8 cellular contexts compared by ENCODE assay signal in the genomic region with DNA sequence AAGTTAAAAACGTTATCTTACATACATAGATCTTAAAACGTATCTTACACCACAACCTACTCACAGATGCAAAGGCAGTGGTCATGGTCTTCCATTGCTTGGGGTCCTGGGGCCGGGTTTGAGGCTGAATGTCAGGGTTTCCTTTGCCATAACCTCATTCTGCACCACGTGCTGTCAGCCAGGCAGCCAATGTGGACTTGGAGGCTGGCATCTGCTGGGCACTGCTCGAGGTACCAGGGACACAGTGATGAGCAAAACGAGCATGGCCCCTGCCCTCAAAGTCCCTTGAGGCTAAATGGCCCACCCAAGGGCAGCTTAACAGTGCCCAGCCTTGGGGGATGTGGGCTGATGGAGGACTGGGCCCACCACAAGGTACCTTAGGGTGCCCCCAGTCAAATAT. TPM values are rescaled to one million over a fixed set of nuclear protein-coding genes. Genes with fewer than 3 reads are reported as not detected.
DNase-seq lines count a peak whose midpoint lies in the region; ATAC-seq and TF ChIP-seq lines count a peak whose summit lies in the region.

No MANE protein-coding gene starts in this region.

- no peaks in the 10 kb centered on the region for H3K36me3 Mint-ChIP-seq in activated T-cell treated with anti-CD3 and anti-CD28 coated beads, Interleukin-2, amount 50 U/mL, for 72 hours (ENCODE audit: insufficient read depth in 2 of 2)
- no peaks in the 10 kb centered on the region for H3K36me3 Mint-ChIP-seq in activated naive CD8-positive, alpha-beta T cell treated with anti-CD3 and anti-CD28 coated beads, Interleukin-2, amount 50 U/mL, for 24 hours (ENCODE audit: low read depth)
- H3K36me3 Mint-ChIP-seq in memory B cell: no peaks in the 10 kb centered on the region

- intact Hi-C loops in transverse colon (cut with DNase I; ENCODE audit: low total_unique reads): loop anchor here (2.0 to 10.0 kb wide), 2 partner anchors 45 to 117 kb away; partner anchors contain the start of gene GNA13

- H3K4me3 ChIP-seq in transverse colon: peak overlapping the region in 2 of 4 donors; percentile 43 to 60

- peaks cover 6% of the 10 kb centered on the region for H3K27me3 Mint-ChIP-seq in activated T-cell treated with anti-CD3 and anti-CD28 coated beads, Interleukin-2, amount 50 U/mL, for 72 hours (ENCODE audit: low read depth)
- peaks cover 3% of the 10 kb centered on the region for H3K27me3 Mint-ChIP-seq in activated naive CD8-positive, alpha-beta T cell treated with anti-CD3 and anti-CD28 coated beads, Interleukin-2, amount 50 U/mL, for 24 hours
- H3K27me3 Mint-ChIP-seq in memory B cell: no peaks in the 10 kb centered on the region

- TF ChIP-seq CTCF in transverse colon (IDR thresholded peaks at IDR 0.05) (no peak), GM13977 (IDR thresholded peaks at IDR 0.05; ENCODE audit: extremely low read depth, insufficient read depth, missing control alignments) (no peak)

- ATAC-seq in activated T-cell treated with anti-CD3 and anti-CD28 coated beads, Interleukin-2, amount 50 U/mL, for 72 hours (replicated peaks in 1 of 2): no peak
- ATAC-seq in activated naive CD8-positive, alpha-beta T cell treated with anti-CD3 and anti-CD28 coated beads, Interleukin-2, amount 50 U/mL, for 24 hours: no peak
- no peak for ATAC-seq in memory B cell (ENCODE audit: low read depth)

- H3K27ac ChIP-seq in transverse colon: peak overlapping the region; percentile 65 to 82 (median 70)

- in situ Hi-C loops in transverse colon (cut with MboI; ENCODE audit: low pct_ligation_motif_present in 1 of 4, low pct_unique_long_range_greater_than_20kb in 1 of 4, low sequenced_read_pairs in 3 of 4): loop anchor here in 2 of 4 donors (10.0 to 25.0 kb wide), 2 partner anchors 137 to 139 kb away; no protein-coding TSS in a partner anchor
- in situ Hi-C loops in GM13977 (cut with MboI; ENCODE audit: low pct_unique_long_range_greater_than_20kb, low sequenced_read_pairs, unreplicated experiment): no loop called here

- no peak for TF ChIP-seq POLR2A in transverse colon (IDR thresholded peaks at IDR 0.05)

- no peaks in the 10 kb centered on the region for H3K9me3 Mint-ChIP-seq in activated T-cell treated with anti-CD3 and anti-CD28 coated beads, Interleukin-2, amount 50 U/mL, for 72 hours
- no peaks in the 10 kb centered on the region for H3K9me3 Mint-ChIP-seq in activated naive CD8-positive, alpha-beta T cell treated with anti-CD3 and anti-CD28 coated beads, Interleukin-2, amount 50 U/mL, for 24 hours
- no peaks in the 10 kb centered on the region for H3K9me3 Mint-ChIP-seq in memory B cell

- DNase-seq in activated T-cell treated with anti-CD3 and anti-CD28 coated beads, Interleukin-2, amount 50 U/mL, for 72 hours: no peak
- no peak for DNase-seq in activated T-cell treated with anti-CD3 and anti-CD28 coated beads, Interleukin-2, amount 50 U/mL, for 1 hour
- peak; percentile 9 for DNase-seq in activated naive CD8-positive, alpha-beta T cell treated with anti-CD3 and anti-CD28 coated beads, Interleukin-2, amount 50 U/mL, for 24 hours
- DNase-seq in memory B cell (ENCODE audit: low spot score in 2 of 2): no peak
- DNase-seq in transverse colon: no peak
- DNase-seq in stimulated activated CD4-positive, alpha-beta T cell treated with anti-CD3 and anti-CD28 coated beads, Interleukin-2, amount 100 ng/mL, for 48 hours: no peak
- DNase-seq in GM13977 (ENCODE audit: low spot score): no peak
- DNase-seq in cerebellar cortex (ENCODE audit: low spot score): no peak

- H3K4me3 Mint-ChIP-seq in activated T-cell treated with anti-CD3 and anti-CD28 coated beads, Interleukin-2, amount 50 U/mL, for 72 hours: peak overlapping the region; percentile 79 to 85
- peak overlapping the region; percentile 80 for H3K4me3 Mint-ChIP-seq in activated naive CD8-positive, alpha-beta T cell treated with anti-CD3 and anti-CD28 coated beads, Interleukin-2, amount 50 U/mL, for 24 hours
- H3K4me3 Mint-ChIP-seq in memory B cell: peak overlapping the region; percentile 89

- 54% methylated on average over 5 of the region's 6 CpGs; no CpG with 5 or more reads in 1 of the 2 donors for WGBS in transverse colon (ENCODE audit: low coverage in 1 of 2), 2 donors

- H3K27ac Mint-ChIP-seq in activated T-cell treated with anti-CD3 and anti-CD28 coated beads, Interleukin-2, amount 50 U/mL, for 72 hours: peak overlapping the region; percentile 76
- H3K27ac Mint-ChIP-seq in activated naive CD8-positive, alpha-beta T cell treated with anti-CD3 and anti-CD28 coated beads, Interleukin-2, amount 50 U/mL, for 24 hours: peak overlapping the region; percentile 60
- peak overlapping the region; percentile 91 for H3K27ac Mint-ChIP-seq in memory B cell

- no peaks in the 10 kb centered on the region for H3K27me3 ChIP-seq in transverse colon

- H3K36me3 ChIP-seq in transverse colon: no peaks in the 10 kb centered on the region

- H3K4me1 Mint-ChIP-seq in activated T-cell treated with anti-CD3 and anti-CD28 coated beads, Interleukin-2, amount 50 U/mL, for 72 hours (ENCODE audit: low read depth): peaks cover 21% of the 10 kb centered on the region
- peaks cover 21% of the 10 kb centered on the region for H3K4me1 Mint-ChIP-seq in activated naive CD8-positive, alpha-beta T cell treated with anti-CD3 and anti-CD28 coated beads, Interleukin-2, amount 50 U/mL, for 24 hours
- H3K4me1 Mint-ChIP-seq in memory B cell: peaks cover 11% of the 10 kb centered on the region

- no peak for TF ChIP-seq EP300 in transverse colon (IDR thresholded peaks at IDR 0.05; ENCODE audit: low read depth)

- H3K4me1 ChIP-seq in transverse colon: peaks cover 6 to 30% (median 11%) of the 10 kb centered on the region in 4 donors

- H3K9me3 ChIP-seq in transverse colon: no peaks in the 10 kb centered on the region

RNA-seq across cellular contexts. Expression of gene RGS9, which starts 35.8 kb away (rescaled TPM):
- total RNA-seq in activated T-cell treated with anti-CD3 and anti-CD28 coated beads, Interleukin-2, amount 50 U/mL, for 72 hours: 10 to 100 TPM in 1 of 2 donors, 1 to 10 TPM in 1; 5.8 to 16.6 TPM
- total RNA-seq in transverse colon: 10 to 100 TPM in 1 of 4 donors, 1 to 10 TPM in 2, not detected in 1; 2.6 to 10.6 (median 7.8) TPM

RNA-seq across cellular contexts. Expression of gene GNA13, which starts 44.8 kb away (rescaled TPM):
- total RNA-seq in activated T-cell treated with anti-CD3 and anti-CD28 coated beads, Interleukin-2, amount 50 U/mL, for 72 hours: 10 to 100 TPM; 79.0 to 85.8 TPM
- total RNA-seq in transverse colon: 10 to 100 TPM; 37.8 to 89.4 (median 76.4) TPM
